In genomic region chr15:64688179-64688578, GRCh38 we compare ENCODE assay signal across 13 cellular contexts.
DNase-seq lines count a peak whose midpoint lies in the region; ATAC-seq and TF ChIP-seq lines count a peak whose summit lies in the region.
"Had no signal": no experiment of that assay in that cellular context is flagged by ENCODE, and none has a peak within 500 bp of the region (broad histone marks: within the 10 kb centered on the region; RNA-seq: fewer than 3 reads in every experiment).

No MANE protein-coding gene starts in this region.

- no peak overlapping the region for H3K23ac ChIP-seq in H9 (ENCODE audit: insufficient read length, low read depth, low read length)

- H3K9me3 ChIP-seq in H9 (ENCODE audit: control insufficient read depth, low read depth, low read length): no peaks in the 10 kb centered on the region
- H3K9me3 ChIP-seq in gastrocnemius medialis: no peaks in the 10 kb centered on the region

- POLR2A ChIA-PET in RWPE1 (lab: Yijun Ruan, JAX; ENCODE audit: low non-redundant PET): interaction anchor here (1.5 kb wide), 1 partner anchor 40 kb away, joined by 4 read pairs; no protein-coding TSS in a partner anchor

- no peak overlapping the region for H3T11ph ChIP-seq in H9 (ENCODE audit: low read length)

- no peaks in the 10 kb centered on the region for H4K20me1 ChIP-seq in H9 (ENCODE audit: control insufficient read depth, insufficient read depth, insufficient read length)

- no peak overlapping the region for H4K5ac ChIP-seq in H9 (ENCODE audit: insufficient read length, low read depth, low read length)

- peak overlapping the region; percentile 2 to 94 (median 89); a peak in 4 of 7 replicates for H3K27ac Mint-ChIP-seq in H9
- H3K27ac Mint-ChIP-seq in glutamatergic neuron (ENCODE audit: unreplicated experiment): peak overlapping the region; percentile 78

- H3K27ac ChIP-seq in H9 (ENCODE audit: insufficient read length, low read depth, low read length): no peak overlapping the region
- peak overlapping the region; percentile 9; the same call in 1 of the 2 replicates for H3K27ac ChIP-seq in RWPE1
- peak overlapping the region; percentile 63 to 95 (median 77) for H3K27ac ChIP-seq in gastrocnemius medialis
- H3K27ac ChIP-seq: C4-2B had no signal

- no peak overlapping the region for H4K8ac ChIP-seq in H9 (replicated peaks; ENCODE audit: insufficient read length, low read depth, low read length)

- no peak overlapping the region for H2BK20ac ChIP-seq in H9 (ENCODE audit: low read depth, low read length, poor library complexity, severe bottlenecking)

- TF ChIP-seq CTCF in H9 (conservative IDR thresholded peaks at IDR 0.05): no peak
- no peak for TF ChIP-seq CTCF in RWPE1 (conservative IDR thresholded peaks at IDR 0.05; ENCODE audit: low read depth)
- TF ChIP-seq CTCF in glutamatergic neuron (IDR thresholded peaks at IDR 0.05; ENCODE audit: partially characterized antibody, unreplicated experiment): no peak
- TF ChIP-seq CTCF in gastrocnemius medialis (IDR thresholded peaks at IDR 0.05 in 4 of 5, conservative IDR thresholded peaks at IDR 0.05 in 1 of 5): no peak

- H3K14ac ChIP-seq in H9 (ENCODE audit: insufficient read depth, low read length): no peak overlapping the region

- H2BK15ac ChIP-seq in H9 (ENCODE audit: low read depth, low read length): no peak overlapping the region

- peaks cover 6% of the 10 kb centered on the region for H3K79me1 ChIP-seq in H9 (ENCODE audit: insufficient read depth, low read depth, low read length, poor library complexity, severe bottlenecking)

- peaks cover 0 to 21% of the 10 kb centered on the region in 2 donors for H3K36me3 ChIP-seq in gastrocnemius medialis

- no peak overlapping the region for H2BK120ac ChIP-seq in H9 (ENCODE audit: low read depth, low read length, poor library complexity, severe bottlenecking)

- H2BK12ac ChIP-seq in H9 (ENCODE audit: insufficient read length, low read depth, low read length): no peak overlapping the region

- no peak overlapping the region for H3K9ac ChIP-seq in H9 (ENCODE audit: extremely low read depth, insufficient read length, low read length)

- no peak for ATAC-seq in gastrocnemius medialis
- ATAC-seq: SK-N-SH treated with all-trans-retinoic acid at 6 μM for 48 hours had no signal

- H2AK5ac ChIP-seq in H9 (ENCODE audit: insufficient read length, low read length): no peak overlapping the region

- peaks cover 47 to 54% of the 10 kb centered on the region in 2 experiments for H3K4me1 Mint-ChIP-seq in H9
- peaks cover 13% of the 10 kb centered on the region for H3K4me1 Mint-ChIP-seq in glutamatergic neuron (ENCODE audit: low read depth, unreplicated experiment)

- TF ChIP-seq POLR2A in gastrocnemius medialis (IDR thresholded peaks at IDR 0.05): no peak

- H3K23me2 ChIP-seq in H9 (ENCODE audit: insufficient read length, low read depth, low read length, poor library complexity, severe bottlenecking): no peaks in the 10 kb centered on the region

- no peak overlapping the region for H3K18ac ChIP-seq in H9 (ENCODE audit: insufficient read length, low read depth, low read length)

- intact Hi-C loops in gastrocnemius medialis (cut with DNase I; ENCODE audit: low total_unique reads): loop anchor here (5.0 kb wide), 1 partner anchor 124 kb away; no protein-coding TSS in a partner anchor

- H3K4me2 ChIP-seq in H9 (ENCODE audit: insufficient read depth, insufficient read length, low read length): no peak overlapping the region

- H2AFZ ChIP-seq in H9 (ENCODE audit: low read length): no peak overlapping the region

- H3K9me3 Mint-ChIP-seq in H9 (no peaks in the 10 kb centered on the region), glutamatergic neuron (ENCODE audit: unreplicated experiment) (peaks cover 23% of the 10 kb centered on the region)

- WGBS in H9 (ENCODE audit: extremely low coverage, insufficient read length, low lambda C conversion rate): no CpG with 5 or more reads among the region's 3 CpGs

- H3K27me3 ChIP-seq in H9 (ENCODE audit: insufficient read depth, low read length): no peaks in the 10 kb centered on the region
- no peaks in the 10 kb centered on the region for H3K27me3 ChIP-seq in gastrocnemius medialis

- in situ Hi-C loops in gastrocnemius medialis (cut with MboI; ENCODE audit: low sequenced_read_pairs in 4 of 4): no loop called here

- H3K4me3 Mint-ChIP-seq in H9: no peak overlapping the region
- H3K4me3 Mint-ChIP-seq in glutamatergic neuron (ENCODE audit: unreplicated experiment): no peak overlapping the region

- no peak overlapping the region for H2BK5ac ChIP-seq in H9 (ENCODE audit: insufficient read length, low read length)

- H3K36me3 Mint-ChIP-seq in H9 (ENCODE audit: insufficient read depth in 1 of 3, low read depth in 3 of 3) (peaks cover 47 to 89% (median 66%) of the 10 kb centered on the region in 3 experiments; a peak in 6 of 7 replicates), glutamatergic neuron (ENCODE audit: unreplicated experiment) (no peaks in the 10 kb centered on the region)

- no peak overlapping the region for H3K4ac ChIP-seq in H9 (ENCODE audit: low read depth, low read length)

- no peak overlapping the region for H4K91ac ChIP-seq in H9 (ENCODE audit: insufficient read length, low read depth, low read length)

- H3K4me3 ChIP-seq in gastrocnemius medialis: no peak overlapping the region

- H3K27me3 Mint-ChIP-seq in H9 (ENCODE audit: low read depth) (peaks cover 6% of the 10 kb centered on the region; the same call in 1 of the 2 replicates), glutamatergic neuron (ENCODE audit: unreplicated experiment) (peaks cover 27% of the 10 kb centered on the region)

- DNase-seq in H9: no peak
- no peak for DNase-seq in RWPE1 (ENCODE audit: low spot score)
- DNase-seq in glutamatergic neuron: no peak
- no peak for DNase-seq in gastrocnemius medialis
- no peak for DNase-seq in ecto neural progenitor cell (ENCODE audit: low spot score)
- DNase-seq in germinal center (ENCODE audit: low spot score): no peak
- DNase-seq in stimulated activated CD4-positive, alpha-beta T cell treated with anti-CD3 and anti-CD28 coated beads, Interleukin-12 subunit alpha, Interleukin-12 subunit beta, amount 100 ng/mL, for 4 hours: no peak
- DNase-seq: foreskin fibroblast; MM.1S; NCI-H2227 treated with DMSO at 0.1 percent for 48 hours; stimulated activated CD4-positive, alpha-beta T cell treated with anti-CD3 and anti-CD28 coated beads, Interleukin-2, amount 100 ng/mL, for 48 hours had no signal

- H3K4me1 ChIP-seq in H9 (ENCODE audit: insufficient read depth, low read length) (peaks cover 5% of the 10 kb centered on the region; the same call in 1 of the 2 replicates), gastrocnemius medialis (peaks cover 50 to 51% of the 10 kb centered on the region in 2 donors)

- H3K79me2 ChIP-seq in H9 (ENCODE audit: insufficient read depth, low read length): no peaks in the 10 kb centered on the region; the same call in 1 of the 2 replicates

- CTCF ChIA-PET in RWPE1 (lab: Yijun Ruan, JAX): interaction anchor here (0.5 to 3.3 kb wide), 5 partner anchors 38 to 742 kb away, joined by 3 to 57 read pairs (median 4); no protein-coding TSS in a partner anchor

- no peak overlapping the region for H3K56ac ChIP-seq in H9 (ENCODE audit: insufficient read length, low read depth, low read length)
